In the genomic region with DNA sequence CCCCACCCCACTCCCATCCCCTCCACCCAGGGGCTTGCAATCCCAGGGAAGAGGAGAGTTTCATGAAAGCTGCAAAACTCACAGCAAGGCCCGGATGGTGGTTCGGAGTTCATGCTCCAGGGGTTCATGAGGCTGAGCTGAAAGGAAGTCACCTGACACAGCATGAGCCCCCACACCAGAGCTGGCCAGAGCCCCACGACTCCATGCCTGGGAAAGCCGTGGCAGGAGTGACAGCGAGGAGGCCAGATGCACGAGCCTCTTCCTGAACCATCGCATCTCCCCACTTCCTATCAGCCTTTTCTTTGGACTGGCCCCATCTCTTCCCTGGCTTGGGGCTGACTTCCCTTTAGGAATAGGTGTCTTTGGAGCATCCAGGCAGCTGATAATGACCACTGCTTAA, we compare ENCODE assay signal across 1 cellular context.
TF ChIP-seq lines count a peak whose summit lies in the region.

No MANE protein-coding gene starts in this region.

TF ChIP-seq in H1, 55 proteins besides CTCF, POLR2A, EP300 and RAD21:
- TF ChIP-seq RNF2 (IDR thresholded peaks at IDR 0.05; ENCODE audit: borderline replicate concordance, low read depth, low read length, missing control alignments, poor library complexity, severe bottlenecking) = no peak
- TF ChIP-seq POLR2AphosphoS5 (IDR thresholded peaks at IDR 0.05; ENCODE audit: low read depth, low read length) = no peak
- no peak for TF ChIP-seq SP4 (IDR thresholded peaks at IDR 0.05; ENCODE audit: low read length)
- TF ChIP-seq SIN3A (conservative IDR thresholded peaks at IDR 0.05 in 1 of 2, IDR thresholded peaks at IDR 0.05 in 1 of 2; ENCODE audit: low read depth in 1 of 2, low read length in 2 of 2) = no peak
- no peak for TF ChIP-seq PHF8 (conservative IDR thresholded peaks at IDR 0.05; ENCODE audit: low read depth, low read length)
- TF ChIP-seq GABPA (IDR thresholded peaks at IDR 0.05; ENCODE audit: borderline replicate concordance, insufficient read depth, low read length) = no peak
- TF ChIP-seq EGR1 (IDR thresholded peaks at IDR 0.05; ENCODE audit: borderline replicate concordance, low read depth, low read length) = no peak
- no peak for TF ChIP-seq HDAC6 (IDR thresholded peaks at IDR 0.05; ENCODE audit: low read depth, low read length)
